Comparison of ENCODE assay signal across 8 cellular contexts in genomic region chr5:14663734-14664269, GRCh38. TPM values are rescaled to one million over a fixed set of nuclear protein-coding genes. Genes with fewer than 3 reads are reported as not detected.
DNase-seq lines count a peak whose midpoint lies in the region; ATAC-seq, FAIRE-seq and TF ChIP-seq lines count a peak whose summit lies in the region.

No MANE protein-coding gene starts in this region.

- TF ChIP-seq CTCF in GM12878 (IDR thresholded peaks at IDR 0.05 in 2 of 3, conservative IDR thresholded peaks at IDR 0.05 in 1 of 3; ENCODE audit: control insufficient read depth in 2 of 3, extremely low read depth in 1 of 3, insufficient read depth in 1 of 3, low read depth in 3 of 3, low read length in 3 of 3): no peak
- no peak for TF ChIP-seq CTCF in kidney epithelial cell (IDR thresholded peaks at IDR 0.05; ENCODE audit: insufficient read depth, low read length, poor library complexity, severe bottlenecking)

- H4K20me1 ChIP-seq in GM12878 (ENCODE audit: control insufficient read depth, insufficient read depth): no peaks in the 10 kb centered on the region

- peak overlapping the region; percentile 95 for H3K27ac Mint-ChIP-seq in activated CD4-positive, alpha-beta T cell treated with anti-CD3 and anti-CD28 coated beads, Interleukin-2, amount 10 ng/mL, durations not matched to agents 7 days and 5 days

- H3K36me3 Mint-ChIP-seq in activated CD4-positive, alpha-beta T cell treated with anti-CD3 and anti-CD28 coated beads, Interleukin-2, amount 10 ng/mL, durations not matched to agents 7 days and 5 days (ENCODE audit: low read depth): peaks cover 41% of the 10 kb centered on the region

- SMC1A ChIA-PET in GM12878 (lab: Charles Lee; ENCODE audit: uncharacterized antibody, unreplicated experiment): interaction anchor here (0.8 kb wide), 1 partner anchor 14 kb away, joined by 3 read pairs; no protein-coding TSS in a partner anchor

- no peaks in the 10 kb centered on the region for H3K27me3 Mint-ChIP-seq in activated CD4-positive, alpha-beta T cell treated with anti-CD3 and anti-CD28 coated beads, Interleukin-2, amount 10 ng/mL, durations not matched to agents 7 days and 5 days

- peak overlapping the region; percentile 94 for H3K9ac ChIP-seq in GM12878 (ENCODE audit: control insufficient read depth, insufficient read depth, low read length)
- H3K9ac ChIP-seq in stomach smooth muscle (ENCODE audit: low read length in 2 of 2): peak overlapping the region; percentile 67 to 86

- DNase-seq in activated CD4-positive, alpha-beta T cell treated with anti-CD3 and anti-CD28 coated beads, Interleukin-2, amount 10 ng/mL, durations not matched to agents 7 days and 5 days: peak; percentile 34
- DNase-seq in activated CD4-positive, alpha-beta T cell treated with anti-CD3 and anti-CD28 coated beads, Interleukin-2, amount 50 U/mL, for 48 hours: no peak
- DNase-seq in NCI-H345 (lab: John Stamatoyannopoulos, UW): peak; percentile 52
- no peak for DNase-seq in GM12878 (ENCODE audit: low read depth, low spot score)
- no peak for DNase-seq in kidney epithelial cell (ENCODE audit: low read depth)
- DNase-seq in SIG-M5 (lab: John Stamatoyannopoulos, UW): no peak

- H3K79me2 ChIP-seq in GM12878 (ENCODE audit: control insufficient read depth, insufficient read depth, low read length): peaks cover 68% of the 10 kb centered on the region

- peak; percentile 79 for FAIRE-seq in GM12878 (lab: Jason Lieb, UNC)

- ATAC-seq in HG02610 (IDR thresholded peaks at IDR 0.05; ENCODE audit: unreplicated experiment) (peak; percentile 23), GM12878 (peak; percentile 47)

- CTCF ChIA-PET in activated CD4-positive, alpha-beta T cell treated with anti-CD3 and anti-CD28 coated beads, Interleukin-2, amount 10 ng/mL, durations not matched to agents 7 days and 5 days (lab: Charles Lee): interaction anchor here (1.2 to 1.5 kb wide), 2 partner anchors 9 to 15 kb away, joined by 6 read pairs; no protein-coding TSS in a partner anchor
- CTCF ChIA-PET in GM12878 (lab: Yijun Ruan, JAX): interaction anchor here (1.5 kb wide), 1 partner anchor 15 kb away, joined by 4 read pairs; no protein-coding TSS in a partner anchor

- TF ChIP-seq EP300 in GM12878 (IDR thresholded peaks at IDR 0.05; ENCODE audit: borderline replicate concordance in 1 of 2, control insufficient read depth in 1 of 2, low read depth in 2 of 2, low read length in 2 of 2): no peak

- H3K27me3 ChIP-seq in GM12878 (replicated peaks in 1 of 2; ENCODE audit: control insufficient read depth in 2 of 2, insufficient read depth in 2 of 2, low read length in 1 of 2) (no peaks in the 10 kb centered on the region), kidney epithelial cell (ENCODE audit: control insufficient read depth, insufficient read depth, low read length) (no peaks in the 10 kb centered on the region), stomach smooth muscle (ENCODE audit: control insufficient read depth in 1 of 2, insufficient read depth in 2 of 2, low read length in 2 of 2) (no peaks in the 10 kb centered on the region)

- H3K4me1 Mint-ChIP-seq in activated CD4-positive, alpha-beta T cell treated with anti-CD3 and anti-CD28 coated beads, Interleukin-2, amount 10 ng/mL, durations not matched to agents 7 days and 5 days: peaks cover 65% of the 10 kb centered on the region

- TF ChIP-seq RAD21 in GM12878 (IDR thresholded peaks at IDR 0.05; ENCODE audit: insufficient read depth, low read depth, low read length): no peak

- POLR2A ChIA-PET in activated CD4-positive, alpha-beta T cell treated with anti-CD3 and anti-CD28 coated beads, Interleukin-2, amount 10 ng/mL, durations not matched to agents 7 days and 5 days (lab: Charles Lee): no interaction called here
- POLR2A ChIA-PET in GM12878 (lab: Charles Lee): interaction anchor here (1.1 kb wide), 1 partner anchor 9 kb away, joined by 3 read pairs; no protein-coding TSS in a partner anchor

- 0 out of 4 replicates have a peak, but pooled peaks cover 0 to 5% of the 10 kb centered on the region in 2 experiments for H3K36me3 ChIP-seq in GM12878 (ENCODE audit: control insufficient read depth in 2 of 2, insufficient read depth in 2 of 2, low read length in 1 of 2)
- no peaks in the 10 kb centered on the region for H3K36me3 ChIP-seq in kidney epithelial cell (ENCODE audit: control insufficient read depth, insufficient read depth, low read length)
- no peaks in the 10 kb centered on the region for H3K36me3 ChIP-seq in stomach smooth muscle (ENCODE audit: control insufficient read depth in 2 of 2, insufficient read depth in 2 of 2, low read length in 2 of 2)

- H3K9me3 ChIP-seq in GM12878 (replicated peaks; ENCODE audit: control insufficient read depth, insufficient read depth, low read length) (no peaks in the 10 kb centered on the region; the same call in 1 of the 3 replicates), stomach smooth muscle (ENCODE audit: control insufficient read depth in 2 of 2, low read length in 2 of 2) (no peaks in the 10 kb centered on the region)

- intact Hi-C loops in GM12878 (cut with micrococcal nuclease; ENCODE audit: unreplicated experiment): no loop called here

- peak overlapping the region; percentile 84 for H3K4me3 ChIP-seq in GM12878
- H3K4me3 ChIP-seq in kidney epithelial cell (ENCODE audit: low read depth, low read length): peak overlapping the region; percentile 85
- H3K4me3 ChIP-seq in stomach smooth muscle (ENCODE audit: low read length in 2 of 2): peak overlapping the region; percentile 85 to 88

- WGBS in GM12878 (ENCODE audit: insufficient coverage, insufficient replicate concordance, low lambda C conversion rate, missing lambda C conversion rate): under 1% methylated on average over 24 of the region's 24 CpGs

- peak overlapping the region; percentile 91 for H3K4me3 Mint-ChIP-seq in activated CD4-positive, alpha-beta T cell treated with anti-CD3 and anti-CD28 coated beads, Interleukin-2, amount 10 ng/mL, durations not matched to agents 7 days and 5 days

- peak overlapping the region; percentile 90 for H3K27ac ChIP-seq in GM12878 (ENCODE audit: control insufficient read depth, insufficient read depth)
- peak overlapping the region; percentile 89 for H3K27ac ChIP-seq in stomach smooth muscle (ENCODE audit: low read length)

- no peak for TF ChIP-seq POLR2A in GM12878 (IDR thresholded peaks at IDR 0.05; ENCODE audit: low read depth, low read length)

- RAD21 ChIA-PET in GM12878 (lab: Charles Lee; ENCODE audit: unreplicated experiment): no interaction called here

- in situ Hi-C loops in GM12878 (cut with MboI): loop anchor here (25.0 kb wide), 1 partner anchor 502 kb away; no protein-coding TSS in a partner anchor

- H2AFZ ChIP-seq in GM12878 (ENCODE audit: control insufficient read depth, low read depth, low read length): peak overlapping the region; percentile 83

- TSS peak; percentile 89 for BruUV-seq in GM12878 (replicated peaks; lab: Mats Ljungman, UMichigan)

- peak overlapping the region; percentile 57 for H3K4me2 ChIP-seq in GM12878 (ENCODE audit: control insufficient read depth, insufficient read depth)

- H3K9me3 Mint-ChIP-seq in activated CD4-positive, alpha-beta T cell treated with anti-CD3 and anti-CD28 coated beads, Interleukin-2, amount 10 ng/mL, durations not matched to agents 7 days and 5 days: peaks cover 7% of the 10 kb centered on the region

- H3K4me1 ChIP-seq in GM12878 (ENCODE audit: control insufficient read depth, insufficient read depth, low read length) (peaks cover 3% of the 10 kb centered on the region), stomach smooth muscle (ENCODE audit: control insufficient read depth, insufficient read depth, low read length) (peaks cover 34% of the 10 kb centered on the region)

TF ChIP-seq in GM12878, 131 proteins besides CTCF, POLR2A, EP300 and RAD21 (continues in another document):
- TF ChIP-seq ZBED1 (IDR thresholded peaks at IDR 0.05; ENCODE audit: borderline replicate concordance) (no peak), SRF (IDR thresholded peaks at IDR 0.05; ENCODE audit: low read depth in 2 of 2, low read length in 2 of 2) (peak; percentile 25 to 89; a peak in 2 of 4 replicates), TAF1 (IDR thresholded peaks at IDR 0.05; ENCODE audit: borderline replicate concordance, low read depth, low read length) (peak; percentile 16; the same call in 1 of the 2 replicates), EZH2 (IDR thresholded peaks at IDR 0.05; ENCODE audit: borderline replicate concordance, control insufficient read depth, low read depth, low read length) (no peak), MXI1 (IDR thresholded peaks at IDR 0.05; ENCODE audit: low read depth, low read length) (no peak), NRF1 (conservative IDR thresholded peaks at IDR 0.05; ENCODE audit: low read depth, low read length) (no peak)

RNA-seq across cellular contexts. Expression of gene OTULIN, which starts 0.7 kb away (rescaled TPM):
- total RNA-seq in activated CD4-positive, alpha-beta T cell treated with anti-CD3 and anti-CD28 coated beads, Interleukin-2, amount 10 ng/mL, durations not matched to agents 7 days and 5 days: 10 to 100 TPM; 62.5 to 63.2 TPM
- 143 and 160 TPM in 2 replicates for total RNA-seq in GM12878 (2013; cell fraction: nucleolus; rRNA removed)
- total RNA-seq in GM12878 (2014; rRNA removed): 44.0 and 44.1 TPM in 2 replicates
- 31.6 and 35.0 TPM in 2 replicates for total RNA-seq in GM12878 (2014; rRNA removed; fragmentation: Illumina TruSeq; extraction: Trizol)
- 70.5 and 72.0 TPM in 2 replicates for total RNA-seq in GM12878 (2021)
- polyA plus RNA-seq in GM12878 (2011; ENCODE audit: low read depth): 7.2 TPM
- 34.1 and 44.0 TPM in 2 replicates for polyA plus RNA-seq in GM12878 (2011; rRNA removed)
- polyA plus RNA-seq in GM12878 (2011; cell fraction: cytosol; rRNA removed): 19.9 and 20.5 TPM in 2 replicates
- 32.5 and 35.2 TPM in 2 replicates for polyA plus RNA-seq in GM12878 (2011; cell fraction: nucleus; rRNA removed)
- polyA plus RNA-seq in GM12878 (2012): 12.6 and 16.9 TPM in 2 replicates
- polyA plus RNA-seq in GM12878 (2014; fragmentation: Illumina TruSeq; extraction: Trizol): 22.2 and 22.6 TPM in 2 replicates
- 1 to 10 TPM; 6.6 to 9.9 TPM for polyA plus RNA-seq in GM12878 (2014; fragmentation: Nextera tagmentation; extraction: Ambion mirVana)
- 25.8 and 41.0 TPM in 2 replicates for polyA plus RNA-seq in GM12878 (2014; rRNA removed)
- 10 to 100 TPM in 1 of 2 experiments, 1 to 10 TPM in 1; 7.2 to 40.8 TPM for polyA plus RNA-seq in GM12878 (2016; fragmentation: Nextera tagmentation; extraction: Ambion mirVana)
- 32.6 and 45.4 TPM in 2 replicates for polyA minus RNA-seq in GM12878 (2011; rRNA and poly(A)+ RNA removed)
- polyA minus RNA-seq in GM12878 (2011; cell fraction: cytosol; rRNA and poly(A)+ RNA removed): 13.3 and 16.3 TPM in 2 replicates
- polyA minus RNA-seq in GM12878 (2011; cell fraction: nucleus; rRNA and poly(A)+ RNA removed): 50.4 and 91.6 TPM in 2 replicates
- 12.0 and 14.7 TPM in 2 replicates for total RNA-seq in kidney epithelial cell

Comparison
In these comparisons a context has a peak if more than half of its experiments do, and no peak if none do; other contexts are left out.
1. DNase-seq: peak in activated CD4-positive, alpha-beta T cell treated with anti-CD3 and anti-CD28 coated beads, Interleukin-2, amount 10 ng/mL, durations not matched to agents 7 days and 5 days (single experiment) and NCI-H345 (single experiment); none in activated CD4-positive, alpha-beta T cell treated with anti-CD3 and anti-CD28 coated beads, Interleukin-2, amount 50 U/mL, for 48 hours (0 of 2), GM12878 (single experiment), kidney epithelial cell (single experiment) and SIG-M5 (single experiment).
2. Peak in every context shown above with its lines, with median percentiles within 50 percentile points of each other: H3K4me3 ChIP-seq.